8 cellular contexts compared by ENCODE assay signal in the genomic region with DNA sequence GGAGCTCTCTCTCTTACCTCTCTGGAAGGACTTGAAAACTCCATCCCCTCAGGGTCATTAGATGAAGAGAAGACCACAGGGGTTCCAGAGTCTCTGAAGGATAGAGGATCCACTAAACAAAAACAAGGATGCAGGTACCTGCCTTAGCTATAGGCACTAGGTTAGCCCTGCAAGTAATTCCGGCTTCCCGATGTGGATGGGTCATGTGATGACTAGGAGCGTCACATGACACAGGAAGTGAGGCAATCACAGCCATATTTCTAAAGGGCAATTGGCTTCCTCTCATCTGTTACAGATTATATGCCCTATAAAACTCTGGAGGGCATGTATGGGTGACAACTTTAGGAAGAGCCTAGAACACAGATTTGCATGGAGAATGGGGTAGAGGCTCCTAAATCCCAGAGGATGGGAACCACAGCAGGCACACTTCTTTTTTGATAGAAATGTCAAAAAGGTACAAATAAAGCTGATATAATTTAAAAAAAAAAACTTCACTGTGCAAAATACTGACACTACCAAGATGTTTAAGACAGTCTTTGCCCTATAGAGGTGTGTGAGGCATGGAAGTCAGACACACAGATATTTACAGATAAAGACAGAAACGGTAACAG. TPM values are rescaled to one million over a fixed set of nuclear protein-coding genes. Genes with fewer than 3 reads are reported as not detected.
DNase-seq lines count a peak whose midpoint lies in the region; ATAC-seq and TF ChIP-seq lines count a peak whose summit lies in the region.

No MANE protein-coding gene starts in this region.

- no peaks in the 10 kb centered on the region for H4K20me1 ChIP-seq in smooth muscle cell (ENCODE audit: low read depth)

- no peak overlapping the region for H3K9ac ChIP-seq in smooth muscle cell (ENCODE audit: low read depth)

- in situ Hi-C loops in HAP-1 (cut with MboI; ENCODE audit: low sequenced_read_pairs) = no loop called here

- peaks cover 12% of the 10 kb centered on the region for H3F3A ChIP-seq in smooth muscle cell (ENCODE audit: low read depth)

- no peaks in the 10 kb centered on the region for H3K9me3 ChIP-seq in HAP-1
- H3K9me3 ChIP-seq in smooth muscle cell (replicated peaks; ENCODE audit: low read depth) = no peaks in the 10 kb centered on the region

- peak overlapping the region; percentile 22 for H3K4me3 ChIP-seq in HAP-1
- peak overlapping the region; percentile 59 for H3K4me3 ChIP-seq in WI38 (ENCODE audit: low read depth, low read length)
- H3K4me3 ChIP-seq in smooth muscle cell = peak overlapping the region; percentile 46

- no peak for ATAC-seq in HG03135 (IDR thresholded peaks at IDR 0.05; ENCODE audit: unreplicated experiment)

- H2AFZ ChIP-seq in smooth muscle cell (ENCODE audit: low read depth) = no peak overlapping the region

- H3K27me3 ChIP-seq in HAP-1 (ENCODE audit: low read depth) = no peaks in the 10 kb centered on the region
- no peaks in the 10 kb centered on the region for H3K27me3 ChIP-seq in smooth muscle cell (ENCODE audit: low read depth)

- peak overlapping the region; percentile 7 for H3K27ac ChIP-seq in smooth muscle cell (ENCODE audit: low read depth)

- no peaks in the 10 kb centered on the region for H3K79me2 ChIP-seq in smooth muscle cell (ENCODE audit: low read depth)

- peak overlapping the region; percentile 81 for H3K4me2 ChIP-seq in smooth muscle cell

- 23% methylated on average over 4 of the region's 4 CpGs for WGBS in smooth muscle cell (ENCODE audit: low lambda C conversion rate)

- H3K36me3 ChIP-seq in HAP-1 (replicated peaks) (peaks cover 7% of the 10 kb centered on the region; the same call in 1 of the 2 replicates), smooth muscle cell (ENCODE audit: low read depth) (no peaks in the 10 kb centered on the region)

- H3K4me1 ChIP-seq in HAP-1 (peaks cover 21% of the 10 kb centered on the region), smooth muscle cell (ENCODE audit: low read depth) (no peaks in the 10 kb centered on the region)

- TF ChIP-seq CTCF in WI38 (IDR thresholded peaks at IDR 0.05; ENCODE audit: low read depth, low read length) (no peak), smooth muscle cell (IDR thresholded peaks at IDR 0.05; ENCODE audit: borderline replicate concordance, insufficient read depth, poor library complexity, severe bottlenecking) (no peak)

- DNase-seq in AML-193 (lab: John Stamatoyannopoulos, UW) (peak; percentile 64 to 77), HAP-1 (ENCODE audit: low spot score in 2 of 2) (peak; percentile 75 to 77), NCI-H446 (lab: John Stamatoyannopoulos, UW) (peak; percentile 77 to 88), cerebellar nuclear complex (lab: John Stamatoyannopoulos, UW) (peak; percentile 46 to 48), islet precursor cell (peak; percentile 82), smooth muscle cell (lab: John Stamatoyannopoulos, UW; ENCODE audit: unreplicated experiment) (no peak)

RNA-seq across cellular contexts. Expression of a gene that starts 14.1 kb away (rescaled TPM):
- total RNA-seq in smooth muscle cell = 7.0 and 14.7 TPM in 2 replicates
- polyA plus RNA-seq in smooth muscle cell = 26.5 and 30.9 TPM in 2 replicates

RNA-seq across cellular contexts. Expression of a gene that starts 21.0 kb away (rescaled TPM):
- total RNA-seq in smooth muscle cell = 51.4 and 52.1 TPM in 2 replicates
- 118 and 151 TPM in 2 replicates for polyA plus RNA-seq in smooth muscle cell

RNA-seq across cellular contexts. Expression of a gene that starts 32.1 kb away (rescaled TPM):
- total RNA-seq in smooth muscle cell = 23.6 and 25.5 TPM in 2 replicates
- 23.5 and 32.2 TPM in 2 replicates for polyA plus RNA-seq in smooth muscle cell

RNA-seq across cellular contexts. Expression of a gene that starts 32.7 kb away (rescaled TPM):
- 45.2 and 55.4 TPM in 2 replicates for total RNA-seq in smooth muscle cell
- 98.4 and 109 TPM in 2 replicates for polyA plus RNA-seq in smooth muscle cell

RNA-seq across cellular contexts. Expression of a gene that starts 33.5 kb away (rescaled TPM):
- total RNA-seq in smooth muscle cell = 17.2 and 28.5 TPM in 2 replicates
- polyA plus RNA-seq in smooth muscle cell = 15.7 and 20.1 TPM in 2 replicates
